Comparison of ENCODE assay signal across 1 cellular context in the genomic region with DNA sequence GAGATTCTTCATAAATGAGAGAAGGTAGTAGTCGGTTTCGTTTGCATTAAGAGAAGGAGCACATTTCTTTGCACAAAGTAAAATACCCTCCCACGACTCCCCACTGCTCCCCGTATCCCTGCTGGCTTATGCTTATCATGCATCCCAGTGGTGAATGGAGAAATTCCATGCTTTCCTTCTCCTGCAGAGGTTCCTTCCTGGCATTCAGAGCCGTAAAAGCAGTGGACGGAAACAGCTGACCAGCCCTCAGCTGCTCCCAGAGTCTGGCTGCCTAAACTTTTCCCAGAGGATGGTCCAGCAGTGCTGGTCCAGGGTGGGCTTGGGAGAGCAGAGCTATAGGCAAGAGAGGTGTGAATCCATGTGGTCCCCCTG.
A peak's percentile ranks its signal among the peaks of the same experiment; 100 is the strongest.
TF ChIP-seq lines count a peak whose summit lies in the region.

No MANE protein-coding gene starts in this region.

TF ChIP-seq in GM23338, 12 proteins besides CTCF, POLR2A, EP300 and RAD21:
- TF ChIP-seq ETS1 (IDR thresholded peaks at IDR 0.05) (peak; percentile 23; the same call in 1 of the 2 replicates), REST (IDR thresholded peaks at IDR 0.05; ENCODE audit: unreplicated experiment) (no peak), POLR2AphosphoS5 (IDR thresholded peaks at IDR 0.05; ENCODE audit: low read depth) (no peak)
- TF ChIP-seq, protein P1, sequence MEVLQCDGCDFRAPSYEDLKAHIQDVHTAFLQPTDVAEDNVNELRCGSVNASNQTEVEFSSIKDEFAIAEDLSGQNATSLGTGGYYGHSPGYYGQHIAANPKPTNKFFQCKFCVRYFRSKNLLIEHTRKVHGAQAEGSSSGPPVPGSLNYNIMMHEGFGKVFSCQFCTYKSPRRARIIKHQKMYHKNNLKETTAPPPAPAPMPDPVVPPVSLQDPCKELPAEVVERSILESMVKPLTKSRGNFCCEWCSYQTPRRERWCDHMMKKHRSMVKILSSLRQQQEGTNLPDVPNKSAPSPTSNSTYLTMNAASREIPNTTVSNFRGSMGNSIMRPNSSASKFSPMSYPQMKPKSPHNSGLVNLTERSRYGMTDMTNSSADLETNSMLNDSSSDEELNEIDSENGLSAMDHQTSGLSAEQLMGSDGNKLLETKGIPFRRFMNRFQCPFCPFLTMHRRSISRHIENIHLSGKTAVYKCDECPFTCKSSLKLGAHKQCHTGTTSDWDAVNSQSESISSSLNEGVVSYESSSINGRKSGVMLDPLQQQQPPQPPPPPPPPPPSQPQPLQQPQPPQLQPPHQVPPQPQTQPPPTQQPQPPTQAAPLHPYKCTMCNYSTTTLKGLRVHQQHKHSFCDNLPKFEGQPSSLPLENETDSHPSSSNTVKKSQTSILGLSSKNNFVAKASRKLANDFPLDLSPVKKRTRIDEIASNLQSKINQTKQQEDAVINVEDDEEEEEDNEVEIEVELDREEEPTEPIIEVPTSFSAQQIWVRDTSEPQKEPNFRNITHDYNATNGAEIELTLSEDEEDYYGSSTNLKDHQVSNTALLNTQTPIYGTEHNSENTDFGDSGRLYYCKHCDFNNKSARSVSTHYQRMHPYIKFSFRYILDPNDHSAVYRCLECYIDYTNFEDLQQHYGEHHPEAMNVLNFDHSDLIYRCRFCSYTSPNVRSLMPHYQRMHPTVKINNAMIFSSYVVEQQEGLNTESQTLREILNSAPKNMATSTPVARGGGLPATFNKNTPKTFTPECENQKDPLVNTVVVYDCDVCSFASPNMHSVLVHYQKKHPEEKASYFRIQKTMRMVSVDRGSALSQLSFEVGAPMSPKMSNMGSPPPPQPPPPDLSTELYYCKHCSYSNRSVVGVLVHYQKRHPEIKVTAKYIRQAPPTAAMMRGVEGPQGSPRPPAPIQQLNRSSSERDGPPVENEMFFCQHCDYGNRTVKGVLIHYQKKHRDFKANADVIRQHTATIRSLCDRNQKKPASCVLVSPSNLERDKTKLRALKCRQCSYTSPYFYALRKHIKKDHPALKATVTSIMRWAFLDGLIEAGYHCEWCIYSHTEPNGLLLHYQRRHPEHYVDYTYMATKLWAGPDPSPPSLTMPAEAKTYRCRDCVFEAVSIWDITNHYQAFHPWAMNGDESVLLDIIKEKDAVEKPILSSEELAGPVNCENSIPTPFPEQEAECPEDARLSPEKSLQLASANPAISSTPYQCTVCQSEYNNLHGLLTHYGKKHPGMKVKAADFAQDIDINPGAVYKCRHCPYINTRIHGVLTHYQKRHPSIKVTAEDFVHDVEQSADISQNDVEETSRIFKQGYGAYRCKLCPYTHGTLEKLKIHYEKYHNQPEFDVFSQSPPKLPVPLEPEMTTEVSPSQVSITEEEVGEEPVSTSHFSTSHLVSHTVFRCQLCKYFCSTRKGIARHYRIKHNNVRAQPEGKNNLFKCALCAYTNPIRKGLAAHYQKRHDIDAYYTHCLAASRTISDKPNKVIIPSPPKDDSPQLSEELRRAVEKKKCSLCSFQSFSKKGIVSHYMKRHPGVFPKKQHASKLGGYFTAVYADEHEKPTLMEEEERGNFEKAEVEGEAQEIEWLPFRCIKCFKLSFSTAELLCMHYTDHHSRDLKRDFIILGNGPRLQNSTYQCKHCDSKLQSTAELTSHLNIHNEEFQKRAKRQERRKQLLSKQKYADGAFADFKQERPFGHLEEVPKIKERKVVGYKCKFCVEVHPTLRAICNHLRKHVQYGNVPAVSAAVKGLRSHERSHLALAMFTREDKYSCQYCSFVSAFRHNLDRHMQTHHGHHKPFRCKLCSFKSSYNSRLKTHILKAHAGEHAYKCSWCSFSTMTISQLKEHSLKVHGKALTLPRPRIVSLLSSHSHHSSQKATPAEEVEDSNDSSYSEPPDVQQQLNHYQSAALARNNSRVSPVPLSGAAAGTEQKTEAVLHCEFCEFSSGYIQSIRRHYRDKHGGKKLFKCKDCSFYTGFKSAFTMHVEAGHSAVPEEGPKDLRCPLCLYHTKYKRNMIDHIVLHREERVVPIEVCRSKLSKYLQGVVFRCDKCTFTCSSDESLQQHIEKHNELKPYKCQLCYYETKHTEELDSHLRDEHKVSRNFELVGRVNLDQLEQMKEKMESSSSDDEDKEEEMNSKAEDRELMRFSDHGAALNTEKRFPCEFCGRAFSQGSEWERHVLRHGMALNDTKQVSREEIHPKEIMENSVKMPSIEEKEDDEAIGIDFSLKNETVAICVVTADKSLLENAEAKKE (CRISPR knock-in tag; IDR thresholded peaks at IDR 0.05) = peak; percentile 82
